ENCODE assay signal across 14 cellular contexts in the genomic region with DNA sequence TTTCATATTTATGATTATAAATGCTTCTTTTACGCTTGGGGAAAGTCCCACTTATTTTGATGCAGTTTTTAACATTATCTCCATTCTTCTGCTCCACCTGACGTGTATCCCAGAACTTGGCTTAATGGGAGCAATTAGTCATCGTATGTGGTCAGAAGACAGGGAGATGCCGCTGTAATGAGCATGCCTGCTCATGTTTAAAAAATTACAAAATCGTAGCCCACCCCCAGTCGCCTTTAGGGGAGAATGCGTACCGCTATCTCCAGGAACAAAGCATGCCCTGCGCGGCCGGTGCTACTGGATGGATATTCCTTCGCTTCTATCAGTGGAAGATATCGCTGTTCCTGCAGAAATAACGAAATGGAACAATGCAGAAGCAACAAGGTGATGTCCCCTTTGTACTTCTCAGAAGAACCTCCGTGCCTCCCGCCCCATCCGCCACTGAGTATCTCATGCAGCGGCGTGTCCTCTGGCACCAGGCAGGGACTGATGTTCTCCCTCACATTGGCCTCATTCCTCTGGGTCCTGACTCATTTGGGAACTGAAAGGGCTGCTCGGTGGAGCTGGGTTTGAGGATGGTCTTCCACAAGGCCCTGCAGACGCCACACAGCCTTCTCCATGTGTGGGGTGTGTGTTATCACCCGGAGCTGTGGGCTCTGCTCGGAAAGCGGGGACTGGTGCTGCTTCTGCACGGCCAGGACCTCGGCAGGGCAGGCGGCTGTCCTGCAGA.
A peak's percentile ranks its signal among the peaks of the same experiment; 100 is the strongest.
DNase-seq lines count a peak whose midpoint lies in the region; ATAC-seq, FAIRE-seq and TF ChIP-seq lines count a peak whose summit lies in the region.
"Had no signal": no experiment of that assay in that cellular context is flagged by ENCODE, and none has a peak within 500 bp of the region (broad histone marks: within the 10 kb centered on the region; RNA-seq: fewer than 3 reads in every experiment).

No MANE protein-coding gene starts in this region.

- H3K4me3 Mint-ChIP-seq in Calu3 (ENCODE audit: low read depth, unreplicated experiment), result no peak overlapping the region
- H3K4me3 Mint-ChIP-seq in activated T-helper 17 cell treated with anti-CD3 and anti-CD28 coated beads, Interleukin-2, amount 50 U/mL, for 72 hours, result no peak overlapping the region

- no peak overlapping the region for H3K9ac ChIP-seq in GM23248

- H3K9me2 ChIP-seq in GM23248 (ENCODE audit: insufficient read depth), result no peaks in the 10 kb centered on the region

- intact Hi-C loops in Calu3 (cut with micrococcal nuclease; ENCODE audit: unreplicated experiment), result no loop called here

- DNase-seq in GM23248, result peak; percentile 84
- DNase-seq in RWPE2 (ENCODE audit: low spot score), result no peak
- DNase-seq in fibroblast of gingiva (ENCODE audit: low read depth), result peak; percentile 22
- DNase-seq in renal cortical epithelial cell (ENCODE audit: low read depth), result peak; percentile 20
- no peak for DNase-seq in Calu3
- no peak for DNase-seq in T-helper 2 cell
- DNase-seq in GM19239 (ENCODE audit: insufficient read length, low spot score), result no peak
- DNase-seq: activated naive CD4-positive, alpha-beta T cell treated with Interleukin-2 at 50 U/mL for 16 hours; mesendoderm; NCI-H1105; NCI-H69 had no signal

- H3K4me1 ChIP-seq in GM23248 (ENCODE audit: insufficient read depth), result peaks cover 26% of the 10 kb centered on the region
- H3K4me1 ChIP-seq in RWPE2 (ENCODE audit: insufficient read depth, poor library complexity, severe bottlenecking), result peaks cover 22% of the 10 kb centered on the region
- H3K4me1 ChIP-seq: suprapubic skin had no signal

- no peak for FAIRE-seq in GM19239 (lab: Jason Lieb, UNC)

- in situ Hi-C loops in GM23248 (cut with MboI), result no loop called here

- H3K27ac ChIP-seq in GM23248 (peak overlapping the region; percentile 36), RWPE2 (ENCODE audit: poor library complexity, severe bottlenecking) (peak overlapping the region; percentile 4)
- H3K27ac ChIP-seq: dorsolateral prefrontal cortex, suprapubic skin had no signal

- CTCF ChIA-PET in Calu3 (lab: Charles Lee), result no interaction called here

- H3K27me3 ChIP-seq in GM23248 (replicated peaks; ENCODE audit: insufficient read depth) (no peaks in the 10 kb centered on the region), RWPE2 (ENCODE audit: insufficient read depth, poor library complexity, severe bottlenecking) (no peaks in the 10 kb centered on the region)

- H3K36me3 Mint-ChIP-seq in Calu3 (ENCODE audit: insufficient read depth, unreplicated experiment), result no peaks in the 10 kb centered on the region
- no peaks in the 10 kb centered on the region for H3K36me3 Mint-ChIP-seq in activated T-helper 17 cell treated with anti-CD3 and anti-CD28 coated beads, Interleukin-2, amount 50 U/mL, for 72 hours (ENCODE audit: low read depth)

- H3K9me3 Mint-ChIP-seq in Calu3 (ENCODE audit: low read depth, unreplicated experiment), result no peaks in the 10 kb centered on the region
- H3K9me3 Mint-ChIP-seq in activated T-helper 17 cell treated with anti-CD3 and anti-CD28 coated beads, Interleukin-2, amount 50 U/mL, for 72 hours, result no peaks in the 10 kb centered on the region

- H3K27me3 Mint-ChIP-seq in Calu3 (ENCODE audit: unreplicated experiment), result peaks cover 24% of the 10 kb centered on the region
- H3K27me3 Mint-ChIP-seq in activated T-helper 17 cell treated with anti-CD3 and anti-CD28 coated beads, Interleukin-2, amount 50 U/mL, for 72 hours, result no peaks in the 10 kb centered on the region

- no peaks in the 10 kb centered on the region for H3K79me2 ChIP-seq in GM23248 (ENCODE audit: insufficient read depth)

- H3K4me3 ChIP-seq in GM23248, result no peak overlapping the region; the same call in 1 of the 2 replicates
- no peak overlapping the region for H3K4me3 ChIP-seq in RWPE2 (ENCODE audit: severe bottlenecking)
- H3K4me3 ChIP-seq: dorsolateral prefrontal cortex, suprapubic skin had no signal

- H3K9me3 ChIP-seq in GM23248 (ENCODE audit: low read depth), result no peaks in the 10 kb centered on the region
- H3K9me3 ChIP-seq in RWPE2 (ENCODE audit: severe bottlenecking), result no peaks in the 10 kb centered on the region
- H3K9me3 ChIP-seq: suprapubic skin had no signal

- no peaks in the 10 kb centered on the region for H3K4me1 Mint-ChIP-seq in Calu3 (ENCODE audit: low read depth, unreplicated experiment)
- H3K4me1 Mint-ChIP-seq in activated T-helper 17 cell treated with anti-CD3 and anti-CD28 coated beads, Interleukin-2, amount 50 U/mL, for 72 hours, result no peaks in the 10 kb centered on the region

- no peak overlapping the region for H3K27ac Mint-ChIP-seq in Calu3 (ENCODE audit: unreplicated experiment)
- H3K27ac Mint-ChIP-seq in activated T-helper 17 cell treated with anti-CD3 and anti-CD28 coated beads, Interleukin-2, amount 50 U/mL, for 72 hours, result no peak overlapping the region

- no peaks in the 10 kb centered on the region for H3K36me3 ChIP-seq in GM23248 (ENCODE audit: low read depth)
- no peaks in the 10 kb centered on the region for H3K36me3 ChIP-seq in RWPE2 (ENCODE audit: low read depth)
- H3K36me3 ChIP-seq: suprapubic skin had no signal

- WGBS in GM23248 (ENCODE audit: low coverage in 1 of 2, low lambda C conversion rate in 2 of 2, missing lambda C conversion rate in 2 of 2), 2 experiments, result 67 to 73% methylated on average over 23 to 27 of the region's 27 CpGs

- peaks cover 11% of the 10 kb centered on the region for H3F3A ChIP-seq in GM23248 (ENCODE audit: insufficient read depth)

- no peak overlapping the region for H2AFZ ChIP-seq in GM23248

- H4K20me1 ChIP-seq in GM23248 (ENCODE audit: insufficient read depth), result no peaks in the 10 kb centered on the region

- H3K4me2 ChIP-seq in GM23248 (ENCODE audit: unreplicated experiment), result peak overlapping the region; percentile 65

- no TSS peak for BruUV-seq in Calu3 (replicated peaks; lab: Mats Ljungman, UMichigan)

- TF ChIP-seq CTCF in RWPE2 (IDR thresholded peaks at IDR 0.05; ENCODE audit: poor library complexity, severe bottlenecking) (no peak), Calu3 (IDR thresholded peaks at IDR 0.05; ENCODE audit: unreplicated experiment) (no peak)

- ATAC-seq in RWPE2 (ENCODE audit: low read depth), result peak; percentile 76
- no peak for ATAC-seq in activated T-helper 17 cell treated with anti-CD3 and anti-CD28 coated beads, Interleukin-2, amount 50 U/mL, for 72 hours (replicated peaks)

Comparison
In these comparisons a context has a peak if more than half of its experiments do, and no peak if none do; other contexts are left out.
1. DNase-seq: peak in GM23248 (single experiment), fibroblast of gingiva (single experiment) and renal cortical epithelial cell (single experiment); none in RWPE2 (single experiment), Calu3 (single experiment), T-helper 2 cell (0 of 5) and GM19239 (single experiment).